Comparison of ENCODE assay signal across 13 cellular contexts in the genomic region with DNA sequence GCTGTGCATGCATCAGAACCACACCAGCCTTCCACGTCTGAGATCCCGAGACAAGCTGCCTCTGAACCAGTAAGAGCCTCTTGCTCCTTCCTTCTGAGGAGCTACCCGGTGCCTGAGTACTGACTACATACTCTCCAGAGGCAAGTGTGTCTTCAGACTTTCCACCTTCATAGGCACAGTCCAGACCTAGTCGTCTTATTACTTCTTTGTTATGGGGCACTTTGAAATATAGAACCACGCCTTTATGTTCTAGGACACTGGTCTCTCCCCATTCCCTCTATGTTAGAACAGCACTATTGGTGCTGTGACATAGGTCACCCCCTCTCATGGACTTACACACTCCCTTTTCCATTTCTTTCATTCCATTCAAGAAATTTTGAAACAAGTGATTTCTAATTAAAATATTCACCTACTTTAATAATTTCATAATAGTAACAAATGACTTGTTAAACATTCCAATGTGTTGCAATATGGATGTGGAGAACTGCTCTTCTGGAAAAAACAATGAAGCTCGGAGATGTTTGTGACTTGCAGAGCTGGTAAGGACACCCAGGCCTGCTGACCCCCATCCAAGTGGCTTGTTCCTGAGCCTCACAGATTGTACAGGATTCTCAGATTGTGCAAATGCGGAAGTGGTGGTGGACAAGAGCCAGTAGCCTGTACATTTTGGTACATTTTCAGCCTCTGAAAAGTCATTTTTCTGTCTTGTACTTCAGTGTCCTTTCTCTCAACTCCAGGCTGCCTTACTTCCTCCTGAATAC.
DNase-seq lines count a peak whose midpoint lies in the region; ATAC-seq and TF ChIP-seq lines count a peak whose summit lies in the region.
"Had no signal": no experiment of that assay in that cellular context is flagged by ENCODE, and none has a peak within 500 bp of the region (broad histone marks: within the 10 kb centered on the region; RNA-seq: fewer than 3 reads in every experiment).

No MANE protein-coding gene starts in this region.

- H3K27ac Mint-ChIP-seq in natural killer cell, result no peak overlapping the region
- H3K27ac Mint-ChIP-seq: CD4-positive, alpha-beta memory T cell; IgD-negative memory B cell; mesothelial cell of epicardium had no signal

- no peaks in the 10 kb centered on the region for H3K9me3 Mint-ChIP-seq in natural killer cell
- H3K9me3 Mint-ChIP-seq: mesothelial cell of epicardium had no signal

- H3K4me2 ChIP-seq in IMR-90 (ENCODE audit: low read depth, low read length) (no peak overlapping the region), hepatocyte (no peak overlapping the region)

- BruUV-seq in IMR-90 (replicated peaks; lab: Mats Ljungman, UMichigan), result no TSS peak

- peak overlapping the region; percentile 50 for H2AK9ac ChIP-seq in IMR-90 (replicated peaks; ENCODE audit: low read depth, low read length, poor library complexity)

- no peak for DNase-seq in IMR-90
- DNase-seq in amniotic epithelial cell (ENCODE audit: low read depth), result peak; percentile 67
- DNase-seq in hepatocyte (ENCODE audit: low spot score), result no peak
- no peak for DNase-seq in spleen
- no peak for DNase-seq in natural killer cell
- no peak for DNase-seq in activated naive CD4-positive, alpha-beta T cell (lab: John Stamatoyannopoulos, UW)
- DNase-seq in stimulated activated CD4-positive, alpha-beta T cell treated with anti-CD3 and anti-CD28 coated beads, Interleukin-1b, Interleukin-23, amount 100 ng/mL, for 48 hours, result no peak
- DNase-seq: CD4-positive, alpha-beta memory T cell; NCI-H1417; NCI-H524; T-helper 2 cell had no signal

- in situ Hi-C loops in IMR-90 (cut with MboI; ENCODE audit: low sequenced_read_pairs), result no loop called here

- peak overlapping the region; percentile 53; the same call in 1 of the 2 replicates for H3K27ac ChIP-seq in IMR-90 (ENCODE audit: insufficient read depth, low read length)
- peak overlapping the region; percentile 85 for H3K27ac ChIP-seq in hepatocyte
- peak overlapping the region in 5 of 8 donors; percentile 39 to 61 (median 54) for H3K27ac ChIP-seq in spleen

- POLR2A ChIA-PET in IMR-90 (lab: Charles Lee; ENCODE audit: unreplicated experiment), result no interaction called here

- H2AK5ac ChIP-seq in IMR-90 (ENCODE audit: low read depth, low read length), result no peak overlapping the region

- no peaks in the 10 kb centered on the region for H3K27me3 ChIP-seq in IMR-90 (ENCODE audit: control insufficient read depth, insufficient read depth, low read length)
- no peaks in the 10 kb centered on the region for H3K27me3 ChIP-seq in hepatocyte
- no peaks in the 10 kb centered on the region for H3K27me3 ChIP-seq in spleen (replicated peaks in 1 of 7)

- H4K20me1 ChIP-seq in IMR-90 (ENCODE audit: insufficient read depth, low read length) (no peaks in the 10 kb centered on the region), hepatocyte (ENCODE audit: insufficient read depth, poor library complexity, severe bottlenecking) (no peaks in the 10 kb centered on the region)

- peak overlapping the region; percentile 50 for H2BK20ac ChIP-seq in IMR-90 (ENCODE audit: low read depth, low read length)

- H2BK120ac ChIP-seq in IMR-90 (ENCODE audit: low read depth, low read length), result peak overlapping the region; percentile 88; the same call in 1 of the 2 replicates

- TF ChIP-seq POLR2A in IMR-90 (IDR thresholded peaks at IDR 0.05; ENCODE audit: low read depth, low read length) (no peak), spleen (IDR thresholded peaks at IDR 0.05) (no peak)

- H3K18ac ChIP-seq in IMR-90 (ENCODE audit: low read depth, low read length), result peak overlapping the region; percentile 84

- H3K36me3 ChIP-seq in IMR-90 (ENCODE audit: control insufficient read depth, insufficient read depth, low read length) (no peaks in the 10 kb centered on the region), hepatocyte (replicated peaks; ENCODE audit: insufficient read depth, low read depth) (no peaks in the 10 kb centered on the region), spleen (no peaks in the 10 kb centered on the region)

- H4K8ac ChIP-seq in IMR-90 (ENCODE audit: low read depth in 2 of 2, low read length in 2 of 2), result peak overlapping the region in 1 of 2 experiments; percentile 1; a peak in 1 of 4 replicates

- H3K4me3 ChIP-seq in IMR-90 (ENCODE audit: insufficient read depth, low read depth, low read length) (no peak overlapping the region), hepatocyte (no peak overlapping the region), spleen (no peak overlapping the region)

- peak overlapping the region; percentile 64; the same call in 1 of the 2 replicates for H4K5ac ChIP-seq in IMR-90 (ENCODE audit: low read depth, low read length)

- no peaks in the 10 kb centered on the region for H3K36me3 Mint-ChIP-seq in natural killer cell
- H3K36me3 Mint-ChIP-seq: CD4-positive, alpha-beta memory T cell; IgD-negative memory B cell; mesothelial cell of epicardium had no signal

- no peak overlapping the region for H3K9ac ChIP-seq in IMR-90 (ENCODE audit: low read depth, low read length)

- no peak overlapping the region for H3K4me3 Mint-ChIP-seq in natural killer cell
- H3K4me3 Mint-ChIP-seq: CD4-positive, alpha-beta memory T cell; mesothelial cell of epicardium had no signal

- dilution Hi-C loops in IMR-90 (cut with HindIII; ENCODE audit: low sequenced_read_pairs, unreplicated experiment), result no loop called here

- H3K27me3 Mint-ChIP-seq in natural killer cell (ENCODE audit: low read depth in 2 of 2), result peaks cover 17 to 28% of the 10 kb centered on the region in 2 donors

- H2AFZ ChIP-seq in IMR-90 (replicated peaks; ENCODE audit: low read length, poor library complexity) (no peak overlapping the region), hepatocyte (no peak overlapping the region)

- ATAC-seq in IMR-90 (ENCODE audit: low read depth) (peak; percentile 10; the same call in 1 of the 2 replicates), natural killer cell (no peak)

- no peak overlapping the region for H3K56ac ChIP-seq in IMR-90 (ENCODE audit: extremely low read depth, insufficient read depth, low read length)

- TF ChIP-seq CTCF in IMR-90 (conservative IDR thresholded peaks at IDR 0.05; ENCODE audit: low read depth, low read length), result no peak
- no peak for TF ChIP-seq CTCF in hepatocyte (IDR thresholded peaks at IDR 0.05; ENCODE audit: poor library complexity)
- no peak for TF ChIP-seq CTCF in spleen (IDR thresholded peaks at IDR 0.05 in 8 of 11, conservative IDR thresholded peaks at IDR 0.05 in 3 of 11)
- no peak for TF ChIP-seq CTCF in natural killer cell (IDR thresholded peaks at IDR 0.05)

- H3K4ac ChIP-seq in IMR-90 (ENCODE audit: low read depth, low read length), result peak overlapping the region; percentile 15

- H3K9me1 ChIP-seq in IMR-90 (ENCODE audit: insufficient read depth, low read length), result no peaks in the 10 kb centered on the region; the same call in 1 of the 2 replicates

- WGBS in IMR-90 (ENCODE audit: extremely low coverage in 2 of 2, insufficient read length in 1 of 2), 2 experiments, result 93% methylated on average over 3 of the region's 7 CpGs; no CpG with 5 or more reads in 1 of the 2 experiments
- WGBS in hepatocyte (ENCODE audit: low lambda C conversion rate, missing lambda C conversion rate), result 85% methylated on average over 7 of the region's 7 CpGs
- 74 to 83% (median 75%) methylated on average over 7 of the region's 7 CpGs for WGBS in spleen, 5 donors

- H3K79me2 ChIP-seq in hepatocyte, result no peaks in the 10 kb centered on the region

- no peak for TF ChIP-seq RAD21 in IMR-90 (IDR thresholded peaks at IDR 0.05; ENCODE audit: low read length)

- peaks cover 18% of the 10 kb centered on the region for H3K4me1 ChIP-seq in IMR-90 (ENCODE audit: control insufficient read depth, insufficient read depth, low read length)
- H3K4me1 ChIP-seq in hepatocyte (ENCODE audit: insufficient read depth), result peaks cover 21% of the 10 kb centered on the region
- H3K4me1 ChIP-seq in spleen, result peaks cover 0 to 18% (median 1%) of the 10 kb centered on the region in 6 donors

- no peaks in the 10 kb centered on the region for H3K4me1 Mint-ChIP-seq in natural killer cell
- H3K4me1 Mint-ChIP-seq: CD4-positive, alpha-beta memory T cell had no signal

- CTCF ChIA-PET in IMR-90 (lab: Yijun Ruan, JAX), result no interaction called here

- no peak overlapping the region for H3K23ac ChIP-seq in IMR-90 (ENCODE audit: low read depth, low read length)

- no peaks in the 10 kb centered on the region for H3K79me1 ChIP-seq in IMR-90 (ENCODE audit: low read depth in 1 of 2, low read length in 2 of 2)

- no peak overlapping the region for H3K14ac ChIP-seq in IMR-90 (replicated peaks; ENCODE audit: low read depth, low read length)

- peak overlapping the region; percentile 52 for H4K91ac ChIP-seq in IMR-90 (ENCODE audit: insufficient read depth, low read depth, low read length)

- H2BK15ac ChIP-seq in IMR-90 (ENCODE audit: low read depth, low read length), result peak overlapping the region; percentile 71; the same call in 2 of the 3 replicates

- intact Hi-C loops in IMR-90 (cut with micrococcal nuclease) (no loop called here), spleen (cut with DNase I; ENCODE audit: low total_unique reads) (no loop called here), natural killer cell (cut with micrococcal nuclease) (no loop called here)

- no peaks in the 10 kb centered on the region for H3K9me3 ChIP-seq in IMR-90 (ENCODE audit: control insufficient read depth, insufficient read depth, low read length)
- no peaks in the 10 kb centered on the region for H3K9me3 ChIP-seq in hepatocyte (ENCODE audit: low read depth)
- H3K9me3 ChIP-seq in spleen, result no peaks in the 10 kb centered on the region

- no peak overlapping the region for H2BK5ac ChIP-seq in IMR-90 (ENCODE audit: low read depth, low read length, poor library complexity, severe bottlenecking)

- no peaks in the 10 kb centered on the region for H3K9me2 ChIP-seq in hepatocyte (replicated peaks; ENCODE audit: insufficient read depth)

TF ChIP-seq in IMR-90, 13 proteins besides CTCF, POLR2A, EP300 and RAD21:
- no peak for TF ChIP-seq CHD1 (IDR thresholded peaks at IDR 0.05; ENCODE audit: low read depth, low read length)
- no peak for TF ChIP-seq RFX5 (IDR thresholded peaks at IDR 0.05; ENCODE audit: low read depth, low read length)
- no peak for TF ChIP-seq CEBPB (IDR thresholded peaks at IDR 0.05; ENCODE audit: low read depth, low read length)
- no peak for TF ChIP-seq NFE2L2 (IDR thresholded peaks at IDR 0.05; ENCODE audit: low read depth, low read length)
- TF ChIP-seq MAFK (IDR thresholded peaks at IDR 0.05; ENCODE audit: low read depth, low read length), result no peak
- no peak for TF ChIP-seq MAZ (IDR thresholded peaks at IDR 0.05; ENCODE audit: borderline replicate concordance, low read depth, low read length)
